Comparison of ENCODE assay signal across 14 cellular contexts in genomic region chr2:165897741-165898140, GRCh38. TPM values are rescaled to one million over a fixed set of nuclear protein-coding genes. Genes with fewer than 3 reads are reported as not detected.
DNase-seq lines count a peak whose midpoint lies in the region; ATAC-seq and TF ChIP-seq lines count a peak whose summit lies in the region.
"Had no signal": no experiment of that assay in that cellular context is flagged by ENCODE, and none has a peak within 500 bp of the region (broad histone marks: within the 10 kb centered on the region; RNA-seq: fewer than 3 reads in every experiment).

No MANE protein-coding gene starts in this region.

- H3K4me3 Mint-ChIP-seq in stimulated activated effector memory CD8-positive, alpha-beta T cell treated with anti-CD3 and anti-CD28 coated beads, Interleukin-12 subunit alpha, Interleukin-12 subunit beta, amount 100 ng/mL, for 72 hours = no peak overlapping the region
- H3K4me3 Mint-ChIP-seq: T-cell had no signal

- no peak overlapping the region for H3K27ac ChIP-seq in OCI-LY7 (ENCODE audit: low read depth, low read length, poor library complexity, severe bottlenecking)
- H3K27ac ChIP-seq in prostate gland = no peak overlapping the region
- no peak overlapping the region for H3K27ac ChIP-seq in gastrocnemius medialis
- H3K27ac ChIP-seq: thoracic aorta had no signal

- intact Hi-C loops in OCI-LY7 (cut with micrococcal nuclease; ENCODE audit: unreplicated experiment) = no loop called here
- intact Hi-C loops in prostate gland (cut with DNase I) = no loop called here
- intact Hi-C loops in gastrocnemius medialis (cut with DNase I; ENCODE audit: low total_unique reads) = no loop called here

- H3K4me3 ChIP-seq in OCI-LY7 (ENCODE audit: low read depth, low read length, poor library complexity, severe bottlenecking) (no peak overlapping the region), prostate gland (no peak overlapping the region), gastrocnemius medialis (no peak overlapping the region)
- H3K4me3 ChIP-seq: thoracic aorta had no signal

- no peaks in the 10 kb centered on the region for H3K9me3 ChIP-seq in OCI-LY7 (ENCODE audit: low read length)
- no peaks in the 10 kb centered on the region for H3K9me3 ChIP-seq in prostate gland
- H3K9me3 ChIP-seq in gastrocnemius medialis = no peaks in the 10 kb centered on the region
- H3K9me3 ChIP-seq: thoracic aorta had no signal

- peak overlapping the region; percentile 27 for H3K27ac Mint-ChIP-seq in stimulated activated effector memory CD8-positive, alpha-beta T cell treated with anti-CD3 and anti-CD28 coated beads, Interleukin-12 subunit alpha, Interleukin-12 subunit beta, amount 100 ng/mL, for 72 hours
- H3K27ac Mint-ChIP-seq: T-cell had no signal

- POLR2A ChIA-PET in OCI-LY7 (lab: Charles Lee) = no interaction called here

- TF ChIP-seq CTCF in OCI-LY7 (conservative IDR thresholded peaks at IDR 0.05; ENCODE audit: low read length) (no peak), prostate gland (IDR thresholded peaks at IDR 0.05) (no peak), gastrocnemius medialis (IDR thresholded peaks at IDR 0.05 in 4 of 5, conservative IDR thresholded peaks at IDR 0.05 in 1 of 5) (no peak)

- peaks cover 90% of the 10 kb centered on the region for H3K36me3 Mint-ChIP-seq in stimulated activated effector memory CD8-positive, alpha-beta T cell treated with anti-CD3 and anti-CD28 coated beads, Interleukin-12 subunit alpha, Interleukin-12 subunit beta, amount 100 ng/mL, for 72 hours

- peaks cover 80% of the 10 kb centered on the region for H3K36me3 ChIP-seq in OCI-LY7 (ENCODE audit: insufficient read depth, low read length)
- no peaks in the 10 kb centered on the region for H3K36me3 ChIP-seq in prostate gland
- H3K36me3 ChIP-seq in gastrocnemius medialis = peaks cover 0 to 79% of the 10 kb centered on the region in 2 donors

- no TSS peak for BruUV-seq in OCI-LY7 (replicated peaks; lab: Mats Ljungman, UMichigan)

- no peaks in the 10 kb centered on the region for H3K9me2 ChIP-seq in OCI-LY7 (ENCODE audit: insufficient read depth, low read length)

- H3K9me3 Mint-ChIP-seq in stimulated activated effector memory CD8-positive, alpha-beta T cell treated with anti-CD3 and anti-CD28 coated beads, Interleukin-12 subunit alpha, Interleukin-12 subunit beta, amount 100 ng/mL, for 72 hours = no peaks in the 10 kb centered on the region
- H3K9me3 Mint-ChIP-seq: IgD-negative memory B cell, T-cell had no signal

- TF ChIP-seq POLR2A in prostate gland (IDR thresholded peaks at IDR 0.05) (no peak), gastrocnemius medialis (IDR thresholded peaks at IDR 0.05) (no peak)

- peaks cover 8% of the 10 kb centered on the region for H3K4me1 Mint-ChIP-seq in stimulated activated effector memory CD8-positive, alpha-beta T cell treated with anti-CD3 and anti-CD28 coated beads, Interleukin-12 subunit alpha, Interleukin-12 subunit beta, amount 100 ng/mL, for 72 hours

- H3K27me3 ChIP-seq in prostate gland (replicated peaks; ENCODE audit: insufficient read depth) = no peaks in the 10 kb centered on the region
- no peaks in the 10 kb centered on the region for H3K27me3 ChIP-seq in gastrocnemius medialis

- ATAC-seq in GM19351 (IDR thresholded peaks at IDR 0.05; ENCODE audit: unreplicated experiment) (peak; percentile 55), HG02938 (IDR thresholded peaks at IDR 0.05; ENCODE audit: unreplicated experiment) (peak; percentile 41), gastrocnemius medialis (no peak)
- no peak for ATAC-seq in stimulated activated effector memory CD8-positive, alpha-beta T cell treated with anti-CD3 and anti-CD28 coated beads, Interleukin-12 subunit alpha, Interleukin-12 subunit beta, amount 100 ng/mL, for 72 hours
- ATAC-seq: T-cell had no signal

- in situ Hi-C loops in gastrocnemius medialis (cut with MboI; ENCODE audit: low sequenced_read_pairs in 4 of 4) = no loop called here

- CTCF ChIA-PET in OCI-LY7 (lab: Charles Lee; ENCODE audit: unreplicated experiment) = no interaction called here

- DNase-seq in OCI-LY7 (ENCODE audit: low spot score) (no peak), DMS114 treated with DMSO at 0.1 percent for 48 hours (lab: John Stamatoyannopoulos, UW; ENCODE audit: unreplicated experiment) (no peak), prostate gland (ENCODE audit: low spot score) (no peak), gastrocnemius medialis (no peak)
- no peak for DNase-seq in stimulated activated effector memory CD8-positive, alpha-beta T cell treated with anti-CD3 and anti-CD28 coated beads, Interleukin-12 subunit alpha, Interleukin-12 subunit beta, amount 100 ng/mL, for 72 hours (ENCODE audit: low spot score in 2 of 2)
- DNase-seq in stimulated activated CD8-positive, alpha-beta memory T cell treated with anti-CD3 and anti-CD28 coated beads, Interleukin-4, amount 100 ng/mL, for 48 hours = no peak
- DNase-seq: NCI-H2227 treated with DMSO at 0.1 percent for 48 hours; nucleus accumbens; stimulated activated CD4-positive, alpha-beta T cell treated with anti-CD3 and anti-CD28 coated beads, Interleukin-4, amount 100 ng/mL, for 4 hours had no signal

- H3K4me1 ChIP-seq in OCI-LY7 (ENCODE audit: insufficient read depth, low read length, poor library complexity, severe bottlenecking) = peaks cover 20% of the 10 kb centered on the region
- no peaks in the 10 kb centered on the region for H3K4me1 ChIP-seq in prostate gland (replicated peaks)
- peaks cover 0 to 6% of the 10 kb centered on the region in 2 donors for H3K4me1 ChIP-seq in gastrocnemius medialis

- H4K20me1 ChIP-seq in OCI-LY7 (ENCODE audit: insufficient read depth, low read length) = 0 out of 2 replicates have a peak, but pooled peaks cover 6% of the 10 kb centered on the region

- no peak overlapping the region for H2AFZ ChIP-seq in OCI-LY7 (ENCODE audit: low read length)

- 0 out of 2 replicates have a peak overlapping the region, but pooled peaks have one; percentile 5 for H3K4me2 ChIP-seq in OCI-LY7 (ENCODE audit: low read length)

- H3K79me2 ChIP-seq in OCI-LY7 (ENCODE audit: insufficient read depth, low read depth, low read length) = no peaks in the 10 kb centered on the region

- WGBS in prostate gland = 69% methylated on average over 4 of the region's 4 CpGs

RNA-seq across cellular contexts. Expression of gene TTC21B, which starts 55.8 kb away (rescaled TPM):
- total RNA-seq in OCI-LY7 (2014; rRNA removed; shearing (Covaris generic)) = 29.8 and 32.6 TPM in 2 replicates
- total RNA-seq in OCI-LY7 (2022) (26.2 and 31.2 TPM in 2 replicates), prostate gland (10 to 100 TPM; 28.0 to 49.6 TPM), gastrocnemius medialis (10 to 100 TPM; 11.2 to 17.8 (median 13.0) TPM)

Comparison
In these comparisons a context has a peak if more than half of its experiments do, and no peak if none do; other contexts are left out.
1. ATAC-seq: peak in GM19351 (single experiment) and HG02938 (single experiment); none in stimulated activated effector memory CD8-positive, alpha-beta T cell treated with anti-CD3 and anti-CD28 coated beads, Interleukin-12 subunit alpha, Interleukin-12 subunit beta, amount 100 ng/mL, for 72 hours (single experiment) and gastrocnemius medialis (0 of 2).